ENCODE assay signal across 1 cellular context in the genomic region with DNA sequence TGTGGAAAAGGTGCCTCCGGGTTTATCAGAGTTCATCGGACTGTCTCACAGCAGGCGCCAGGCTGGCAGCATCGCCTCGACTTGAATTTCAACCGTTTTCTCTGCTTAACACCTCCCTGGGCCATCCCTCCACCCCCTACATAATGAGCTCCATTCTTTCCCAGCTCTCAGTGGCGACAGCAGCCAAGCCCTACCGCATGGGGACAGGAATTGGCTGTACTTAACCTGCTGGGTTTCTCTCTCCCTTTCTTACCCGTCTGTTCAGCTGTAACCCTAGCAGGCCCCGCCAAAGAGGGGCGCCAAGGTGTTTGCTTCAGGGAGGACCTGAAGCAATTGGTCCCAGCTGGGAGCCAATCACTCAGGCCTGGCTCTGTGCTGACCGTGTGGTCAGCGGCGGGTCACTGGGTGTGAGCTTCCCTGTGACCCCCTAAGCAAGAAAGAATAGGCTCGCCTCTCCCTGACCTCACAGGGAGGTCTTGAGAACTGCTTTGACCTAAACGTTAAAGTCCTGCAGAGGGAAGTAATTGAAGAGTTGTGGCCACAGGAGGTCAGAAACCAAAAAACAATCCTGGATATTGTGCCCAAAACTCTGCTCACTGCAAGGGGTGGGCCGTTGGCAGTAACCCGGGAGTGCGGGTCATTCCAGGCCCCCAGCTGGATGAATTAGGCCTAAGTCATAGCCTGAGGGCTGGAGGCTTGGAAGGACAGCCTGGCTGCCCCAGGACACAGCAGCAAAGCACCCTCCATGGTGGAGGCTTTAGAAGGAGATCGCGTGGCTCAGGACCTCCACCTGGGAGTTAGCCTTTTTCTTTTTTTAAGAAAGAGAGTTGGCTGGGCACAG.
TF ChIP-seq lines count a peak whose summit lies in the region.

No MANE protein-coding gene starts in this region.

TF ChIP-seq in Ishikawa, 13 proteins besides CTCF, POLR2A, EP300 and RAD21 (continued from another document):
- TF ChIP-seq, protein P1, sequence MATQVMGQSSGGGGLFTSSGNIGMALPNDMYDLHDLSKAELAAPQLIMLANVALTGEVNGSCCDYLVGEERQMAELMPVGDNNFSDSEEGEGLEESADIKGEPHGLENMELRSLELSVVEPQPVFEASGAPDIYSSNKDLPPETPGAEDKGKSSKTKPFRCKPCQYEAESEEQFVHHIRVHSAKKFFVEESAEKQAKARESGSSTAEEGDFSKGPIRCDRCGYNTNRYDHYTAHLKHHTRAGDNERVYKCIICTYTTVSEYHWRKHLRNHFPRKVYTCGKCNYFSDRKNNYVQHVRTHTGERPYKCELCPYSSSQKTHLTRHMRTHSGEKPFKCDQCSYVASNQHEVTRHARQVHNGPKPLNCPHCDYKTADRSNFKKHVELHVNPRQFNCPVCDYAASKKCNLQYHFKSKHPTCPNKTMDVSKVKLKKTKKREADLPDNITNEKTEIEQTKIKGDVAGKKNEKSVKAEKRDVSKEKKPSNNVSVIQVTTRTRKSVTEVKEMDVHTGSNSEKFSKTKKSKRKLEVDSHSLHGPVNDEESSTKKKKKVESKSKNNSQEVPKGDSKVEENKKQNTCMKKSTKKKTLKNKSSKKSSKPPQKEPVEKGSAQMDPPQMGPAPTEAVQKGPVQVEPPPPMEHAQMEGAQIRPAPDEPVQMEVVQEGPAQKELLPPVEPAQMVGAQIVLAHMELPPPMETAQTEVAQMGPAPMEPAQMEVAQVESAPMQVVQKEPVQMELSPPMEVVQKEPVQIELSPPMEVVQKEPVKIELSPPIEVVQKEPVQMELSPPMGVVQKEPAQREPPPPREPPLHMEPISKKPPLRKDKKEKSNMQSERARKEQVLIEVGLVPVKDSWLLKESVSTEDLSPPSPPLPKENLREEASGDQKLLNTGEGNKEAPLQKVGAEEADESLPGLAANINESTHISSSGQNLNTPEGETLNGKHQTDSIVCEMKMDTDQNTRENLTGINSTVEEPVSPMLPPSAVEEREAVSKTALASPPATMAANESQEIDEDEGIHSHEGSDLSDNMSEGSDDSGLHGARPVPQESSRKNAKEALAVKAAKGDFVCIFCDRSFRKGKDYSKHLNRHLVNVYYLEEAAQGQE (IDR thresholded peaks at IDR 0.05; ENCODE audit: low read depth) = no peak
